Comparison of ENCODE assay signal across 8 cellular contexts in genomic region chr1:151989131-151989868, GRCh38. TPM values are rescaled to one million over a fixed set of nuclear protein-coding genes. Genes with fewer than 3 reads are reported as not detected.
DNase-seq lines count a peak whose midpoint lies in the region; ATAC-seq and TF ChIP-seq lines count a peak whose summit lies in the region.

No MANE protein-coding gene starts in this region.

- H3K27me3 Mint-ChIP-seq in activated CD8-positive, alpha-beta memory T cell treated with anti-CD3 and anti-CD28 coated beads, Interleukin-2, amount 10 ng/mL, durations not matched to agents 7 days and 5 days = no peaks in the 10 kb centered on the region

- peak; percentile 73 for DNase-seq in activated CD8-positive, alpha-beta memory T cell treated with anti-CD3 and anti-CD28 coated beads, Interleukin-2, amount 10 ng/mL, durations not matched to agents 7 days and 5 days
- no peak for DNase-seq in activated CD8-positive, alpha-beta memory T cell treated with anti-CD3 and anti-CD28 coated beads for 24 hours
- DNase-seq in activated CD8-positive, alpha-beta memory T cell treated with anti-CD3 and anti-CD28 coated beads, Interleukin-2, amount 50 U/mL, for 48 hours = peak; percentile 78
- DNase-seq in foreskin fibroblast = peak; percentile 89 to 95
- DNase-seq in stimulated activated CD4-positive, alpha-beta T cell treated with anti-CD3 and anti-CD28 coated beads, Interleukin-12 subunit alpha, Interleukin-12 subunit beta, amount 100 ng/mL, for 4 hours = peak; percentile 42
- no peak for DNase-seq in effector CD8-positive, alpha-beta T cell (lab: John Stamatoyannopoulos, UW)

- CTCF ChIA-PET in activated CD8-positive, alpha-beta memory T cell treated with anti-CD3 and anti-CD28 coated beads, Interleukin-2, amount 10 ng/mL, durations not matched to agents 7 days and 5 days (lab: Charles Lee) = interaction anchor here (1.2 to 20.0 kb wide), 4 partner anchors 10 to 39 kb away, joined by 3 to 522 read pairs (median 96); partner anchors contain the start of gene S100A10

- TF ChIP-seq CTCF in foreskin fibroblast (IDR thresholded peaks at IDR 0.05; ENCODE audit: low read depth, low read length) = no peak

- peak overlapping the region; percentile 15 to 32 for H3K4me3 ChIP-seq in foreskin fibroblast (ENCODE audit: low read depth in 1 of 2, low read length in 2 of 2)

- peak overlapping the region; percentile 2 for H3K4me3 Mint-ChIP-seq in activated CD8-positive, alpha-beta memory T cell treated with anti-CD3 and anti-CD28 coated beads, Interleukin-2, amount 10 ng/mL, durations not matched to agents 7 days and 5 days

- peak overlapping the region; percentile 51 for H3K27ac Mint-ChIP-seq in activated CD8-positive, alpha-beta memory T cell treated with anti-CD3 and anti-CD28 coated beads, Interleukin-2, amount 10 ng/mL, durations not matched to agents 7 days and 5 days

- ATAC-seq in activated CD8-positive, alpha-beta memory T cell treated with anti-CD3 and anti-CD28 coated beads, Interleukin-2, amount 10 ng/mL, durations not matched to agents 7 days and 5 days = no peak
- ATAC-seq in HG03457 (IDR thresholded peaks at IDR 0.05; ENCODE audit: unreplicated experiment) (no peak), HG02981 (IDR thresholded peaks at IDR 0.05; ENCODE audit: unreplicated experiment) (no peak)

- H3K36me3 Mint-ChIP-seq in activated CD8-positive, alpha-beta memory T cell treated with anti-CD3 and anti-CD28 coated beads, Interleukin-2, amount 10 ng/mL, durations not matched to agents 7 days and 5 days = peaks cover 59% of the 10 kb centered on the region

- H3K9me3 Mint-ChIP-seq in activated CD8-positive, alpha-beta memory T cell treated with anti-CD3 and anti-CD28 coated beads, Interleukin-2, amount 10 ng/mL, durations not matched to agents 7 days and 5 days (ENCODE audit: low read depth) = no peaks in the 10 kb centered on the region

- peaks cover 80% of the 10 kb centered on the region for H3K4me1 Mint-ChIP-seq in activated CD8-positive, alpha-beta memory T cell treated with anti-CD3 and anti-CD28 coated beads, Interleukin-2, amount 10 ng/mL, durations not matched to agents 7 days and 5 days

RNA-seq across cellular contexts. Expression of gene S100A10, which starts 4.4 kb away (rescaled TPM):
- total RNA-seq in activated CD8-positive, alpha-beta memory T cell treated with anti-CD3 and anti-CD28 coated beads, Interleukin-2, amount 10 ng/mL, durations not matched to agents 7 days and 5 days = 100 to 1,000 TPM; 333 to 424 TPM

RNA-seq across cellular contexts. Expression of gene S100A11, which starts 47.5 kb away (rescaled TPM):
- total RNA-seq in activated CD8-positive, alpha-beta memory T cell treated with anti-CD3 and anti-CD28 coated beads, Interleukin-2, amount 10 ng/mL, durations not matched to agents 7 days and 5 days = 100 to 1,000 TPM; 300 to 330 TPM

Comparison
In these comparisons a context has a peak if more than half of its experiments do, and no peak if none do; other contexts are left out.
1. DNase-seq: peak in activated CD8-positive, alpha-beta memory T cell treated with anti-CD3 and anti-CD28 coated beads, Interleukin-2, amount 10 ng/mL, durations not matched to agents 7 days and 5 days (single experiment), activated CD8-positive, alpha-beta memory T cell treated with anti-CD3 and anti-CD28 coated beads, Interleukin-2, amount 50 U/mL, for 48 hours (single experiment), foreskin fibroblast (2 of 2) and stimulated activated CD4-positive, alpha-beta T cell treated with anti-CD3 and anti-CD28 coated beads, Interleukin-12 subunit alpha, Interleukin-12 subunit beta, amount 100 ng/mL, for 4 hours (single experiment); none in activated CD8-positive, alpha-beta memory T cell treated with anti-CD3 and anti-CD28 coated beads for 24 hours (single experiment) and effector CD8-positive, alpha-beta T cell (single experiment).